10 cellular contexts compared by ENCODE assay signal in genomic region chr2:129758461-129759185, GRCh38.
DNase-seq lines count a peak whose midpoint lies in the region; ATAC-seq and TF ChIP-seq lines count a peak whose summit lies in the region.
"Had no signal": no experiment of that assay in that cellular context is flagged by ENCODE, and none has a peak within 500 bp of the region (broad histone marks: within the 10 kb centered on the region; RNA-seq: fewer than 3 reads in every experiment).

No MANE protein-coding gene starts in this region.

- H3K4me3 ChIP-seq in BLaER1 treated with 17β-estradiol and CSF1 and Interleukin-3, amounts not matched to agents 10 nM and 100 nM, result peak overlapping the region in 2 of 10 experiments; percentile 5 to 38; a peak in 4 of 20 replicates
- H3K4me3 ChIP-seq in RWPE2 (ENCODE audit: severe bottlenecking), result no peak overlapping the region
- peak overlapping the region; percentile 20 for H3K4me3 ChIP-seq in ovary
- H3K4me3 ChIP-seq in MG63, result no peak overlapping the region

- no peaks in the 10 kb centered on the region for H4K20me1 ChIP-seq in BLaER1 treated with 17β-estradiol and CSF1 and Interleukin-3, amounts not matched to agents 10 nM and 100 nM

- ATAC-seq in RWPE2 (ENCODE audit: low read depth), result peak; percentile 22; the same call in 1 of the 3 replicates
- ATAC-seq in left ventricle myocardium superior, result peak; percentile 77

- H3K36me3 ChIP-seq in BLaER1 treated with 17β-estradiol and CSF1 and Interleukin-3, amounts not matched to agents 10 nM and 100 nM, result no peaks in the 10 kb centered on the region
- H3K36me3 ChIP-seq in RWPE2 (ENCODE audit: low read depth) (no peaks in the 10 kb centered on the region), ovary (no peaks in the 10 kb centered on the region), MG63 (no peaks in the 10 kb centered on the region)

- H3K9me3 ChIP-seq in BLaER1 treated with 17β-estradiol and CSF1 and Interleukin-3, amounts not matched to agents 10 nM and 100 nM (replicated peaks in 1 of 11), result peaks cover 0 to 2% (median 0%) of the 10 kb centered on the region in 11 experiments; a peak in 1 of 22 replicates
- H3K9me3 ChIP-seq in RWPE2 (ENCODE audit: severe bottlenecking), result no peaks in the 10 kb centered on the region
- H3K9me3 ChIP-seq in ovary, result no peaks in the 10 kb centered on the region
- no peaks in the 10 kb centered on the region for H3K9me3 ChIP-seq in MG63

- 20 to 30% (median 27%) methylated on average over 18 of the region's 18 CpGs for WGBS in ovary, 3 donors

- TF ChIP-seq CTCF in RWPE2 (IDR thresholded peaks at IDR 0.05; ENCODE audit: poor library complexity, severe bottlenecking) (no peak), ovary (IDR thresholded peaks at IDR 0.05) (no peak)

- no peaks in the 10 kb centered on the region for H3K27me3 ChIP-seq in BLaER1 treated with 17β-estradiol and CSF1 and Interleukin-3, amounts not matched to agents 10 nM and 100 nM
- H3K27me3 ChIP-seq in RWPE2 (ENCODE audit: insufficient read depth, poor library complexity, severe bottlenecking) (no peaks in the 10 kb centered on the region), ovary (no peaks in the 10 kb centered on the region), MG63 (no peaks in the 10 kb centered on the region)

- peak overlapping the region; percentile 65 to 85 (median 74) for H3K4me2 ChIP-seq in BLaER1 treated with 17β-estradiol and CSF1 and Interleukin-3, amounts not matched to agents 10 nM and 100 nM

- H3K27ac ChIP-seq in BLaER1 treated with 17β-estradiol and CSF1 and Interleukin-3, amounts not matched to agents 10 nM and 100 nM, result peak overlapping the region in 7 of 11 experiments; percentile 8 to 53 (median 33); a peak in 8 of 22 replicates
- H3K27ac ChIP-seq in RWPE2 (ENCODE audit: poor library complexity, severe bottlenecking), result no peak overlapping the region
- H3K27ac ChIP-seq in ovary, result no peak overlapping the region

- DNase-seq in RWPE2 (ENCODE audit: low spot score) (no peak), left ventricle myocardium superior (peak; percentile 50), ovary (no peak), NCI-H748 (lab: John Stamatoyannopoulos, UW; ENCODE audit: unreplicated experiment) (no peak), MG63 (no peak), NCI-H524 treated with DMSO at 0.1 percent for 48 hours (lab: John Stamatoyannopoulos, UW) (no peak)
- DNase-seq in central memory CD4-positive, alpha-beta T cell, result no peak
- DNase-seq: IMR-90, SIG-M5 had no signal

- intact Hi-C loops in left ventricle myocardium superior (cut with micrococcal nuclease), result no loop called here
- intact Hi-C loops in ovary (cut with DNase I), result no loop called here

- H3K4me1 ChIP-seq in BLaER1 treated with 17β-estradiol and CSF1 and Interleukin-3, amounts not matched to agents 10 nM and 100 nM, result peaks cover 16 to 37% (median 27%) of the 10 kb centered on the region in 10 experiments
- H3K4me1 ChIP-seq in RWPE2 (ENCODE audit: insufficient read depth, poor library complexity, severe bottlenecking) (no peaks in the 10 kb centered on the region), ovary (ENCODE audit: insufficient read depth) (no peaks in the 10 kb centered on the region)

- no peak for TF ChIP-seq POLR2A in ovary (IDR thresholded peaks at IDR 0.05)

- no peak for TF ChIP-seq EP300 in ovary (IDR thresholded peaks at IDR 0.05)

- peak overlapping the region in 6 of 11 experiments; percentile 2 to 56 (median 26); a peak in 9 of 22 replicates for H3K9ac ChIP-seq in BLaER1 treated with 17β-estradiol and CSF1 and Interleukin-3, amounts not matched to agents 10 nM and 100 nM

Comparison
In these comparisons a context has a peak if more than half of its experiments do, and no peak if none do; other contexts are left out.
1. H3K27ac ChIP-seq: peak in BLaER1 treated with 17β-estradiol and CSF1 and Interleukin-3, amounts not matched to agents 10 nM and 100 nM (7 of 11); none in RWPE2 (single experiment) and ovary (0 of 2).